Comparison of ENCODE assay signal across 1 cellular context in genomic region chr4:150315691-150316090, GRCh38.
TF ChIP-seq lines count a peak whose summit lies in the region.

No MANE protein-coding gene starts in this region.

TF ChIP-seq in GM23338, 12 proteins besides CTCF, POLR2A, EP300 and RAD21 (continued from another document):
- TF ChIP-seq NANOG (IDR thresholded peaks at IDR 0.05; ENCODE audit: borderline replicate concordance) (no peak), POLR2AphosphoS5 (IDR thresholded peaks at IDR 0.05; ENCODE audit: low read depth) (no peak), ETS1 (IDR thresholded peaks at IDR 0.05) (no peak), REST (IDR thresholded peaks at IDR 0.05; ENCODE audit: unreplicated experiment) (no peak), ZNF462 (CRISPR knock-in tag; IDR thresholded peaks at IDR 0.05) (no peak), EZH2phosphoT487 (IDR thresholded peaks at IDR 0.05; ENCODE audit: unreplicated experiment) (no peak), CREB1 (CRISPR knock-in tag; IDR thresholded peaks at IDR 0.05; ENCODE audit: low read depth) (no peak), EZH2 (IDR thresholded peaks at IDR 0.05; ENCODE audit: low read depth, unreplicated experiment) (no peak)
TF ChIP-seq in GM23338: peak in this region for 0.
